22 cellular contexts compared by ENCODE assay signal in the genomic region with DNA sequence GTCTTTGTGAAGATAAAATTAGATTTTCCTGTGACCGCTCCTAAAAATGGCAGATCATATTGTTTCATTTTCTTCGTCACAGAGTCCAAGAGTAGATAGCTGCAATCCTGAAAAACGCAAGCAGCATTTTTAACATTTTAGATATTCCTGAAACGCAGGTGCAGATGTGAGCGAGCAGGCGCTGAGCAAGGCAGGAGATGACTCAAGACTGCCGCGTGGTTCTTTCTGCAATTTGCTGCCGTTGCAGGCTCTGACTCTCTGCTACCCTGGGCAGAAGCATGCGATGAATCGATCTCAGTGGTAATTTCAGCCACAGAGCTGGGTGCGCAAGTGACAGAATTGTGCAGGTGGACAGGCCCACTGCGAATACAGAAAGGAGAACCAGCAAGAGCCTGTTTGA.
"Had no signal": no experiment of that assay in that cellular context is flagged by ENCODE, and none has a peak within 500 bp of the region (broad histone marks: within the 10 kb centered on the region; RNA-seq: fewer than 3 reads in every experiment).

No MANE protein-coding gene starts in this region.

- H3K36me3 Mint-ChIP-seq: activated CD4-positive, alpha-beta memory T cell treated with anti-CD3 and anti-CD28 coated beads for 36 hours; activated naive CD4-positive, alpha-beta T cell treated with anti-CD3 and anti-CD28 coated beads, Interleukin-2, amount 10 ng/mL, durations not matched to agents 7 days and 5 days; activated naive CD8-positive, alpha-beta T cell treated with anti-CD3 and anti-CD28 coated beads for 36 hours; T-cell had no signal

- DNase-seq: activated CD4-positive, alpha-beta memory T cell treated with anti-CD3 and anti-CD28 coated beads for 36 hours; activated CD4-positive, alpha-beta T cell treated with anti-CD3 and anti-CD28 coated beads, Interleukin-2, amount 10 ng/mL, durations not matched to agents 7 days and 5 days; activated CD4-positive, CD25-positive, alpha-beta regulatory T cell; activated gamma-delta T cell treated with Interleukin-2 at 50 U/mL for 16 hours; activated naive CD4-positive, alpha-beta T cell treated with anti-CD3 and anti-CD28 coated beads, Interleukin-2, amount 10 ng/mL, durations not matched to agents 7 days and 5 days; activated naive CD8-positive, alpha-beta T cell treated with anti-CD3 and anti-CD28 coated beads for 36 hours; activated T-cell treated with anti-CD3 and anti-CD28 coated beads for 4 hours; activated T-cell treated with anti-CD3 and anti-CD28 coated beads, Interleukin-2, amount 50 U/mL, for 72 hours; brain microvascular endothelial cell; Kasumi-1; NCI-H1048; NCI-H146; NCI-H187 treated with DMSO at 0.1 percent for 48 hours; NCI-H2081 treated with DMSO at 0.1 percent for 48 hours; NCI-H446; PC-3; T-cell; T-helper 2 cell; T1000 had no signal

- H3K27me3 Mint-ChIP-seq: activated CD4-positive, alpha-beta memory T cell treated with anti-CD3 and anti-CD28 coated beads for 36 hours; activated CD4-positive, alpha-beta T cell treated with anti-CD3 and anti-CD28 coated beads, Interleukin-2, amount 10 ng/mL, durations not matched to agents 7 days and 5 days; activated naive CD4-positive, alpha-beta T cell treated with anti-CD3 and anti-CD28 coated beads, Interleukin-2, amount 10 ng/mL, durations not matched to agents 7 days and 5 days; activated naive CD8-positive, alpha-beta T cell treated with anti-CD3 and anti-CD28 coated beads for 36 hours; T-cell had no signal

- H3K27me3 ChIP-seq: brain microvascular endothelial cell had no signal

- ATAC-seq: activated T-cell treated with anti-CD3 and anti-CD28 coated beads, Interleukin-2, amount 50 U/mL, for 72 hours; PC-3; Right ventricle myocardium inferior; T-cell had no signal

- H3K27ac Mint-ChIP-seq: activated CD4-positive, alpha-beta memory T cell treated with anti-CD3 and anti-CD28 coated beads for 36 hours; activated CD4-positive, alpha-beta T cell treated with anti-CD3 and anti-CD28 coated beads, Interleukin-2, amount 10 ng/mL, durations not matched to agents 7 days and 5 days; activated naive CD4-positive, alpha-beta T cell treated with anti-CD3 and anti-CD28 coated beads, Interleukin-2, amount 10 ng/mL, durations not matched to agents 7 days and 5 days; activated naive CD8-positive, alpha-beta T cell treated with anti-CD3 and anti-CD28 coated beads for 36 hours; activated T-cell treated with anti-CD3 and anti-CD28 coated beads, Interleukin-2, amount 50 U/mL, for 72 hours; activated T-helper 2 cell treated with anti-CD3 and anti-CD28 coated beads, Interferon-gamma antibody, Interleukin-2, Interleukin-4, amounts not matched to agents 10 μg/mL and 5 μg/mL and 100 μg/mL, durations not matched to agents 14 hours and 24 hours and 36 hours; T-cell had no signal

- H3K4me1 Mint-ChIP-seq: activated CD4-positive, alpha-beta T cell treated with anti-CD3 and anti-CD28 coated beads, Interleukin-2, amount 10 ng/mL, durations not matched to agents 7 days and 5 days; activated naive CD4-positive, alpha-beta T cell treated with anti-CD3 and anti-CD28 coated beads, Interleukin-2, amount 10 ng/mL, durations not matched to agents 7 days and 5 days; activated naive CD8-positive, alpha-beta T cell treated with anti-CD3 and anti-CD28 coated beads for 36 hours; T-cell had no signal

- H3K4me3 Mint-ChIP-seq: activated CD4-positive, alpha-beta memory T cell treated with anti-CD3 and anti-CD28 coated beads for 36 hours; activated CD4-positive, alpha-beta T cell treated with anti-CD3 and anti-CD28 coated beads, Interleukin-2, amount 10 ng/mL, durations not matched to agents 7 days and 5 days; activated naive CD4-positive, alpha-beta T cell treated with anti-CD3 and anti-CD28 coated beads, Interleukin-2, amount 10 ng/mL, durations not matched to agents 7 days and 5 days; activated naive CD8-positive, alpha-beta T cell treated with anti-CD3 and anti-CD28 coated beads for 36 hours; activated T-cell treated with anti-CD3 and anti-CD28 coated beads, Interleukin-2, amount 50 U/mL, for 72 hours; T-cell had no signal

- H3K36me3 ChIP-seq: brain microvascular endothelial cell had no signal

- H3K4me3 ChIP-seq: SK-N-MC had no signal

- H3K27ac ChIP-seq: brain microvascular endothelial cell, SK-N-MC had no signal
